In genomic region chr12:102408487-102409297, GRCh38 we compare ENCODE assay signal across 19 cellular contexts.
DNase-seq lines count a peak whose midpoint lies in the region; ATAC-seq, FAIRE-seq and TF ChIP-seq lines count a peak whose summit lies in the region.
"Had no signal": no experiment of that assay in that cellular context is flagged by ENCODE, and none has a peak within 500 bp of the region (broad histone marks: within the 10 kb centered on the region; RNA-seq: fewer than 3 reads in every experiment).

No MANE protein-coding gene starts in this region.

- H3K9ac ChIP-seq in IMR-90 (ENCODE audit: low read depth, low read length) (no peak overlapping the region), GM12878 (ENCODE audit: control insufficient read depth, insufficient read depth, low read length) (no peak overlapping the region)

- H2BK5ac ChIP-seq in IMR-90 (ENCODE audit: low read depth, low read length, poor library complexity, severe bottlenecking) = no peak overlapping the region

- H3K27ac ChIP-seq in IMR-90 (ENCODE audit: insufficient read depth, low read length) = no peak overlapping the region
- no peak overlapping the region for H3K27ac ChIP-seq in GM12878 (ENCODE audit: control insufficient read depth, insufficient read depth)
- H3K27ac ChIP-seq: SJSA1 had no signal

- in situ Hi-C loops in IMR-90 (cut with MboI; ENCODE audit: low sequenced_read_pairs) = no loop called here
- in situ Hi-C loops in GM12878 (cut with MboI) = no loop called here

- dilution Hi-C loops in IMR-90 (cut with HindIII; ENCODE audit: low sequenced_read_pairs, unreplicated experiment) = no loop called here

- RAD21 ChIA-PET in GM12878 (lab: Charles Lee; ENCODE audit: unreplicated experiment) = no interaction called here

- SMC1A ChIA-PET in GM12878 (lab: Charles Lee; ENCODE audit: uncharacterized antibody, unreplicated experiment) = interaction anchor here (1.2 to 1.6 kb wide), 2 partner anchors 17 to 75 kb away, joined by 3 to 8 read pairs; no protein-coding TSS in a partner anchor

- TF ChIP-seq CTCF in IMR-90 (conservative IDR thresholded peaks at IDR 0.05; ENCODE audit: low read depth, low read length) (no peak), GM12878 (IDR thresholded peaks at IDR 0.05 in 2 of 3, conservative IDR thresholded peaks at IDR 0.05 in 1 of 3; ENCODE audit: control insufficient read depth in 2 of 3, extremely low read depth in 1 of 3, insufficient read depth in 1 of 3, low read depth in 3 of 3, low read length in 3 of 3) (no peak)

- H2BK20ac ChIP-seq in IMR-90 (ENCODE audit: low read depth, low read length) = no peak overlapping the region; the same call in 1 of the 2 replicates

- H2AK9ac ChIP-seq in IMR-90 (replicated peaks; ENCODE audit: low read depth, low read length, poor library complexity) = no peak overlapping the region

- no peak overlapping the region for H4K91ac ChIP-seq in IMR-90 (ENCODE audit: insufficient read depth, low read depth, low read length)

- H3K4me2 ChIP-seq in IMR-90 (ENCODE audit: low read depth, low read length) = no peak overlapping the region
- no peak overlapping the region for H3K4me2 ChIP-seq in GM12878 (ENCODE audit: control insufficient read depth, insufficient read depth)

- no peak overlapping the region for H2AFZ ChIP-seq in IMR-90 (replicated peaks; ENCODE audit: low read length, poor library complexity)
- H2AFZ ChIP-seq in GM12878 (ENCODE audit: control insufficient read depth, low read depth, low read length) = no peak overlapping the region

- no peak for TF ChIP-seq EP300 in GM12878 (IDR thresholded peaks at IDR 0.05; ENCODE audit: borderline replicate concordance in 1 of 2, control insufficient read depth in 1 of 2, low read depth in 2 of 2, low read length in 2 of 2)

- H3K4me1 ChIP-seq in IMR-90 (ENCODE audit: control insufficient read depth, insufficient read depth, low read length) = peaks cover 9% of the 10 kb centered on the region
- H3K4me1 ChIP-seq in GM12878 (ENCODE audit: control insufficient read depth, insufficient read depth, low read length) = peaks cover 5% of the 10 kb centered on the region; the same call in 1 of the 2 replicates

- H4K5ac ChIP-seq in IMR-90 (ENCODE audit: low read depth, low read length) = no peak overlapping the region; the same call in 1 of the 2 replicates

- H3K9me1 ChIP-seq in IMR-90 (ENCODE audit: insufficient read depth, low read length) = no peaks in the 10 kb centered on the region

- BruUV-seq in IMR-90 (replicated peaks; lab: Mats Ljungman, UMichigan) (no TSS peak), GM12878 (replicated peaks; lab: Mats Ljungman, UMichigan) (no TSS peak)

- FAIRE-seq in GM12891 (lab: Jason Lieb, UNC) (peak; percentile 38), GM12878 (lab: Jason Lieb, UNC) (no peak)
- FAIRE-seq: H1 had no signal

- no peak overlapping the region for H3K56ac ChIP-seq in IMR-90 (ENCODE audit: extremely low read depth, insufficient read depth, low read length)

- WGBS in IMR-90 (ENCODE audit: extremely low coverage in 2 of 2, insufficient read length in 1 of 2), 2 experiments = no CpG with 5 or more reads among the region's 4 CpGs
- WGBS in GM12878 (ENCODE audit: insufficient coverage, insufficient replicate concordance, low lambda C conversion rate, missing lambda C conversion rate) = 31% methylated on average over 4 of the region's 4 CpGs

- TF ChIP-seq POLR2A in GM12891 (IDR thresholded peaks at IDR 0.05; ENCODE audit: low read depth, low read length) = no peak
- no peak for TF ChIP-seq POLR2A in IMR-90 (IDR thresholded peaks at IDR 0.05; ENCODE audit: low read depth, low read length)
- TF ChIP-seq POLR2A in GM12878 (IDR thresholded peaks at IDR 0.05; ENCODE audit: low read depth, low read length) = no peak

- ATAC-seq in IMR-90 (ENCODE audit: low read depth) (no peak), GM12878 (no peak; the same call in 2 of the 3 replicates), GM19397 (IDR thresholded peaks at IDR 0.05; ENCODE audit: unreplicated experiment) (no peak), GM21526 (IDR thresholded peaks at IDR 0.05; ENCODE audit: low FRiP score, unreplicated experiment) (no peak), HG03354 (IDR thresholded peaks at IDR 0.05; ENCODE audit: poor library complexity, severe bottlenecking, unreplicated experiment) (no peak)
- ATAC-seq in stimulated activated naive CD8-positive, alpha-beta T cell treated with anti-CD3 and anti-CD28 coated beads, Interleukin-15, Interleukin-2, amounts not matched to agents 100 U/mL and 50 U/mL, for 24 hours = peak; percentile 68
- ATAC-seq: HCT116, Right ventricle myocardium inferior had no signal

- intact Hi-C loops in IMR-90 (cut with micrococcal nuclease) (no loop called here), GM12878 (cut with micrococcal nuclease; ENCODE audit: unreplicated experiment) (no loop called here)

- no peaks in the 10 kb centered on the region for H3K79me2 ChIP-seq in GM12878 (ENCODE audit: control insufficient read depth, insufficient read depth, low read length)

- H3K18ac ChIP-seq in IMR-90 (ENCODE audit: low read depth, low read length) = peak overlapping the region; percentile 31; the same call in 1 of the 2 replicates

- TF ChIP-seq RAD21 in IMR-90 (IDR thresholded peaks at IDR 0.05; ENCODE audit: low read length) = no peak
- TF ChIP-seq RAD21 in GM12878 (IDR thresholded peaks at IDR 0.05; ENCODE audit: insufficient read depth, low read depth, low read length) = no peak

- CTCF ChIA-PET in IMR-90 (lab: Yijun Ruan, JAX) (no interaction called here), GM12878 (lab: Yijun Ruan, JAX) (no interaction called here)

- H3K36me3 ChIP-seq in IMR-90 (ENCODE audit: control insufficient read depth, insufficient read depth, low read length) (no peaks in the 10 kb centered on the region), GM12878 (ENCODE audit: control insufficient read depth in 2 of 2, insufficient read depth in 2 of 2, low read length in 1 of 2) (no peaks in the 10 kb centered on the region)
- H3K36me3 ChIP-seq: SJSA1 had no signal

- H3K9me3 ChIP-seq in IMR-90 (ENCODE audit: control insufficient read depth, insufficient read depth, low read length) = no peaks in the 10 kb centered on the region
- no peaks in the 10 kb centered on the region for H3K9me3 ChIP-seq in GM12878 (replicated peaks; ENCODE audit: control insufficient read depth, insufficient read depth, low read length)

- H4K20me1 ChIP-seq in IMR-90 (ENCODE audit: insufficient read depth, low read length) = no peaks in the 10 kb centered on the region
- H4K20me1 ChIP-seq in GM12878 (ENCODE audit: control insufficient read depth, insufficient read depth) = no peaks in the 10 kb centered on the region

- no peak overlapping the region for H3K4ac ChIP-seq in IMR-90 (ENCODE audit: low read depth, low read length)

- DNase-seq in GM12891 (ENCODE audit: insufficient read length, low spot score) (no peak), IMR-90 (no peak), GM12878 (ENCODE audit: low read depth, low spot score) (no peak)
- DNase-seq in stimulated activated naive CD8-positive, alpha-beta T cell treated with anti-CD3 and anti-CD28 coated beads, Interleukin-15, Interleukin-2, amounts not matched to agents 100 U/mL and 50 U/mL, for 24 hours = peak; percentile 13
- DNase-seq: CD4-positive, CD25-positive, alpha-beta regulatory T cell; GF-D8; Karpas-422; MV-4-11; NCI-H1105 treated with DMSO at 0.1 percent for 48 hours; NCI-H2081; NCI-H446; NCI-H526 had no signal

- no peaks in the 10 kb centered on the region for H3K79me1 ChIP-seq in IMR-90 (ENCODE audit: low read depth in 1 of 2, low read length in 2 of 2)

- H3K23ac ChIP-seq in IMR-90 (ENCODE audit: low read depth, low read length) = no peak overlapping the region

- no peak overlapping the region for H4K8ac ChIP-seq in IMR-90 (ENCODE audit: low read depth in 2 of 2, low read length in 2 of 2)

- no peak overlapping the region for H3K14ac ChIP-seq in IMR-90 (replicated peaks; ENCODE audit: low read depth, low read length)

- H3K4me3 ChIP-seq in IMR-90 (ENCODE audit: insufficient read depth, low read depth, low read length) (no peak overlapping the region), GM12878 (no peak overlapping the region)
- H3K4me3 ChIP-seq: SJSA1 had no signal

- peak overlapping the region; percentile 33 for H2BK120ac ChIP-seq in IMR-90 (ENCODE audit: low read depth, low read length)

- 0 out of 2 replicates have a peak overlapping the region, but pooled peaks have one; percentile 20 for H2AK5ac ChIP-seq in IMR-90 (ENCODE audit: low read depth, low read length)

- H2BK15ac ChIP-seq in IMR-90 (ENCODE audit: low read depth, low read length) = no peak overlapping the region

- H3K27me3 ChIP-seq in IMR-90 (ENCODE audit: control insufficient read depth, insufficient read depth, low read length) (no peaks in the 10 kb centered on the region), GM12878 (replicated peaks in 1 of 2; ENCODE audit: control insufficient read depth in 2 of 2, insufficient read depth in 2 of 2, low read length in 1 of 2) (no peaks in the 10 kb centered on the region)
- H3K27me3 ChIP-seq: SJSA1 had no signal

- POLR2A ChIA-PET in IMR-90 (lab: Charles Lee; ENCODE audit: unreplicated experiment) = no interaction called here
- POLR2A ChIA-PET in GM12878 (lab: Charles Lee) = interaction anchor here (0.6 kb wide), 1 partner anchor 1094 kb away, joined by 3 read pairs; no protein-coding TSS in a partner anchor

TF ChIP-seq in GM12891, 5 proteins besides CTCF, POLR2A, EP300 and RAD21:
- no peak for TF ChIP-seq SPI1 (IDR thresholded peaks at IDR 0.05; ENCODE audit: low read depth, low read length)
- TF ChIP-seq TAF1 (IDR thresholded peaks at IDR 0.05; ENCODE audit: low read depth, low read length) = no peak
- no peak for TF ChIP-seq POLR2AphosphoS5 (IDR thresholded peaks at IDR 0.05; ENCODE audit: low read depth, low read length)
- TF ChIP-seq PAX5 (IDR thresholded peaks at IDR 0.05; ENCODE audit: insufficient read depth, low read length, severe bottlenecking) = no peak
- no peak for TF ChIP-seq POU2F2 (IDR thresholded peaks at IDR 0.05; ENCODE audit: low read depth, low read length)

TF ChIP-seq in IMR-90, 13 proteins besides CTCF, POLR2A, EP300 and RAD21:
- TF ChIP-seq MAZ (IDR thresholded peaks at IDR 0.05; ENCODE audit: borderline replicate concordance, low read depth, low read length) (no peak), RCOR1 (IDR thresholded peaks at IDR 0.05; ENCODE audit: insufficient replicate concordance, low read length) (no peak), BHLHE40 (IDR thresholded peaks at IDR 0.05; ENCODE audit: low read depth, low read length) (no peak)
TF ChIP-seq in IMR-90: peak in this region for 0.
